Comparison of ENCODE assay signal across 9 cellular contexts in genomic region chr1:201399352-201400126, GRCh38. TPM values are rescaled to one million over a fixed set of nuclear protein-coding genes. Genes with fewer than 3 reads are reported as not detected.
DNase-seq lines count a peak whose midpoint lies in the region; ATAC-seq and TF ChIP-seq lines count a peak whose summit lies in the region.
"Had no signal": no experiment of that assay in that cellular context is flagged by ENCODE, and none has a peak within 500 bp of the region (broad histone marks: within the 10 kb centered on the region; RNA-seq: fewer than 3 reads in every experiment).

No MANE protein-coding gene starts in this region.

- no peak for TF ChIP-seq CTCF in Calu3 (IDR thresholded peaks at IDR 0.05; ENCODE audit: unreplicated experiment)
- TF ChIP-seq CTCF in esophagus muscularis mucosa (IDR thresholded peaks at IDR 0.05): no peak
- no peak for TF ChIP-seq CTCF in nephron (IDR thresholded peaks at IDR 0.05; ENCODE audit: unreplicated experiment in 3 of 3)
- TF ChIP-seq CTCF in WERI-Rb-1 (IDR thresholded peaks at IDR 0.05; ENCODE audit: low read depth, low read length): no peak

- ATAC-seq in activated CD4-positive, CD25-positive, alpha-beta regulatory T cell treated with anti-CD3 and anti-CD28 coated beads, Interleukin-2, amount 50 U/mL, for 24 hours: no peak

- peak overlapping the region; percentile 81 for H3K27ac Mint-ChIP-seq in Calu3 (ENCODE audit: unreplicated experiment)
- no peak overlapping the region for H3K27ac Mint-ChIP-seq in nephron

- TF ChIP-seq POLR2A in esophagus muscularis mucosa (IDR thresholded peaks at IDR 0.05; ENCODE audit: low read depth): no peak

- CTCF ChIA-PET in Calu3 (lab: Charles Lee): interaction anchor here (0.6 to 1.6 kb wide), 2 partner anchors 14 to 19 kb away, joined by 4 to 7 read pairs; no protein-coding TSS in a partner anchor

- TSS peak; percentile 38 for BruUV-seq in Calu3 (replicated peaks; lab: Mats Ljungman, UMichigan)

- 44% methylated on average over 3 of the region's 62 CpGs for WGBS in esophagus muscularis mucosa

- H3K4me1 ChIP-seq in esophagus muscularis mucosa: peaks cover 4 to 11% (median 9%) of the 10 kb centered on the region in 4 donors

- peak overlapping the region; percentile 34 to 43 (median 34) for H3K4me3 ChIP-seq in esophagus muscularis mucosa
- H3K4me3 ChIP-seq in WERI-Rb-1 (ENCODE audit: low read depth, low read length): no peak overlapping the region

- H3K4me3 Mint-ChIP-seq in Calu3 (ENCODE audit: low read depth, unreplicated experiment): peak overlapping the region; percentile 87
- H3K4me3 Mint-ChIP-seq in nephron: peak overlapping the region; percentile 11 to 63 (median 46)

- H3K4me1 Mint-ChIP-seq in Calu3 (ENCODE audit: low read depth, unreplicated experiment) (peaks cover 34% of the 10 kb centered on the region), nephron (peaks cover 41% of the 10 kb centered on the region)

- H3K9me3 Mint-ChIP-seq in Calu3 (ENCODE audit: low read depth, unreplicated experiment) (no peaks in the 10 kb centered on the region), nephron (no peaks in the 10 kb centered on the region)

- no peak overlapping the region for H3K27ac ChIP-seq in esophagus muscularis mucosa (replicated peaks in 1 of 4)
- H3K27ac ChIP-seq in WERI-Rb-1: no peak overlapping the region

- peaks cover 67% of the 10 kb centered on the region for H3K36me3 Mint-ChIP-seq in Calu3 (ENCODE audit: insufficient read depth, unreplicated experiment)
- no peaks in the 10 kb centered on the region for H3K36me3 Mint-ChIP-seq in nephron (ENCODE audit: low read depth)

- H3K9me3 ChIP-seq in esophagus muscularis mucosa (no peaks in the 10 kb centered on the region), WERI-Rb-1 (ENCODE audit: severe bottlenecking) (no peaks in the 10 kb centered on the region)

- H3K27me3 Mint-ChIP-seq in Calu3 (ENCODE audit: unreplicated experiment) (no peaks in the 10 kb centered on the region), nephron (ENCODE audit: low read depth) (peaks cover 28% of the 10 kb centered on the region)

- no peak for TF ChIP-seq EP300 in esophagus muscularis mucosa (IDR thresholded peaks at IDR 0.05)

- H3K36me3 ChIP-seq in esophagus muscularis mucosa: no peaks in the 10 kb centered on the region
- no peaks in the 10 kb centered on the region for H3K36me3 ChIP-seq in WERI-Rb-1

- DNase-seq in Calu3: peak; percentile 93
- DNase-seq in NCI-H2171 (lab: John Stamatoyannopoulos, UW): peak; percentile 48
- DNase-seq in esophagus muscularis mucosa (ENCODE audit: extremely low spot score): no peak
- DNase-seq in WERI-Rb-1: no peak
- DNase-seq in mesenteric fat pad (ENCODE audit: low spot score): no peak
- DNase-seq in cerebellar nuclear complex (lab: John Stamatoyannopoulos, UW): no peak
- DNase-seq: KBM-7 had no signal

- intact Hi-C loops in Calu3 (cut with micrococcal nuclease; ENCODE audit: unreplicated experiment) (no loop called here), esophagus muscularis mucosa (cut with DNase I) (no loop called here)

- peaks cover 0 to 52% (median 20%) of the 10 kb centered on the region in 4 donors for H3K27me3 ChIP-seq in esophagus muscularis mucosa
- no peaks in the 10 kb centered on the region for H3K27me3 ChIP-seq in WERI-Rb-1 (ENCODE audit: insufficient read depth, low read depth, severe bottlenecking)

RNA-seq across cellular contexts. Expression of gene LAD1, which starts 0.4 kb away (rescaled TPM):
- total RNA-seq in Calu3 (2022) (209 and 244 TPM in 2 replicates), esophagus muscularis mucosa (under 1 TPM in 1 of 4 donors, not detected in 3; 0.17 TPM), mesenteric fat pad (0.51 TPM)

RNA-seq across cellular contexts. Expression of gene TNNI1, which starts 22.0 kb away (rescaled TPM):
- not detected in 2 replicates for total RNA-seq in Calu3 (2022)
- under 1 TPM in 1 of 4 donors, not detected in 3; 0.06 TPM for total RNA-seq in esophagus muscularis mucosa
- not detected for total RNA-seq in mesenteric fat pad

RNA-seq across cellular contexts. Expression of gene TNNT2, which starts 22.1 kb away (rescaled TPM):
- total RNA-seq in Calu3 (2022): 1.4 and 2.2 TPM in 2 replicates
- total RNA-seq in esophagus muscularis mucosa: 1 to 10 TPM in 1 of 4 donors, under 1 TPM in 1, not detected in 2; 0.83 to 2.0 TPM
- total RNA-seq in mesenteric fat pad: not detected

Comparison
In these comparisons a context has a peak if more than half of its experiments do, and no peak if none do; other contexts are left out.
1. DNase-seq: peak in Calu3 (single experiment) and NCI-H2171 (single experiment); none in esophagus muscularis mucosa (single experiment), WERI-Rb-1 (single experiment), mesenteric fat pad (single experiment) and cerebellar nuclear complex (0 of 2).
2. RNA of gene LAD1, which starts 0.4 kb away (total RNA-seq): 209 to 244 TPM in Calu3; 0.51 TPM in mesenteric fat pad (single experiment) and 0.17 TPM in esophagus muscularis mucosa; every median in the first group is over 100 times any median in the second.